Comparison of ENCODE assay signal across 8 cellular contexts in the genomic region with DNA sequence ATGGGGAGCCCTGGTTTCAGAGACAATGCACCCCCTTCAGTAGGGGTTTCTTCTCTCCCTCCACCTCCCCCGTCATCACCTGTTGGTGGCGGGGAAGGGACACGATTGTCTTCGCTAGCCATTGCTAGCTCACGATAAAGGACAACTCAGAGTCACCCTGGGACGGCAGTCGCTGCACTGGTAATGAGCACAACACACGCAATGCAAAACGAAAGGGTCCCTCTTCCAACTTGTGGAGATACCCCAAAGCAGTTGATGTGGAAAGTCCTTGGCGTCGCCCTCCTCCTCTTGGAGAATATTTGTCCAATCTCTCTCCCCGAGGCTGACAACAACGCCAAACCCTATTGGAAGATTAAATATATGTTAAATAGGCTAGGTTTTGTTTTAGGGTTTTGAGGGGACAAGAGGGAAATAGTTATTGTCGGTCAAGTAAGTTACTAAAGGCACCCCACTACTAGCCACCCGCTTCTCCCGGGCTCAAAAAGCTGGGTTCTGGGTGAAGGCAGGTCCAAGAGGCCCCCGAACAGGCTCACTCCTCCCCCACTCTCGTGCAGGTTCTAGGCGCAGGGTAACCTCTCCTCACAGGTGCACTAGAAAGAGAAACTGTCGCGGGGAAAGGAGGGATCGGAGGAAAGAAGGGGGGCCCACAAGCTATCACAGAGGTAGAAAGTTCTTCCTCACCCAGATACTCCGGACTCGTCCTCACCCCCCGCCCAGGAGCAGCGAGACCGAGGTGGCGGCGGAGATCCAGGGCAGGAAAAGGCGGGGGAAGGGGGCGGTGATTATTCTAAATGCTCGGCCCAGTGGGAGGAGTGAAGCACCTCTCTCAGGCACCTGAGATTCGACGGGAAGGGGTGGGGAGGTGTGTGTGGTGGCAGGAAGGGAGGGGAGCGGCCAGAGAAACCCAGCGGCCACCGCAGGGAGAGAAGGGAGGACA. TPM values are rescaled to one million over a fixed set of nuclear protein-coding genes. Genes with fewer than 3 reads are reported as not detected.
DNase-seq lines count a peak whose midpoint lies in the region; ATAC-seq and TF ChIP-seq lines count a peak whose summit lies in the region.

A gene with protein sequence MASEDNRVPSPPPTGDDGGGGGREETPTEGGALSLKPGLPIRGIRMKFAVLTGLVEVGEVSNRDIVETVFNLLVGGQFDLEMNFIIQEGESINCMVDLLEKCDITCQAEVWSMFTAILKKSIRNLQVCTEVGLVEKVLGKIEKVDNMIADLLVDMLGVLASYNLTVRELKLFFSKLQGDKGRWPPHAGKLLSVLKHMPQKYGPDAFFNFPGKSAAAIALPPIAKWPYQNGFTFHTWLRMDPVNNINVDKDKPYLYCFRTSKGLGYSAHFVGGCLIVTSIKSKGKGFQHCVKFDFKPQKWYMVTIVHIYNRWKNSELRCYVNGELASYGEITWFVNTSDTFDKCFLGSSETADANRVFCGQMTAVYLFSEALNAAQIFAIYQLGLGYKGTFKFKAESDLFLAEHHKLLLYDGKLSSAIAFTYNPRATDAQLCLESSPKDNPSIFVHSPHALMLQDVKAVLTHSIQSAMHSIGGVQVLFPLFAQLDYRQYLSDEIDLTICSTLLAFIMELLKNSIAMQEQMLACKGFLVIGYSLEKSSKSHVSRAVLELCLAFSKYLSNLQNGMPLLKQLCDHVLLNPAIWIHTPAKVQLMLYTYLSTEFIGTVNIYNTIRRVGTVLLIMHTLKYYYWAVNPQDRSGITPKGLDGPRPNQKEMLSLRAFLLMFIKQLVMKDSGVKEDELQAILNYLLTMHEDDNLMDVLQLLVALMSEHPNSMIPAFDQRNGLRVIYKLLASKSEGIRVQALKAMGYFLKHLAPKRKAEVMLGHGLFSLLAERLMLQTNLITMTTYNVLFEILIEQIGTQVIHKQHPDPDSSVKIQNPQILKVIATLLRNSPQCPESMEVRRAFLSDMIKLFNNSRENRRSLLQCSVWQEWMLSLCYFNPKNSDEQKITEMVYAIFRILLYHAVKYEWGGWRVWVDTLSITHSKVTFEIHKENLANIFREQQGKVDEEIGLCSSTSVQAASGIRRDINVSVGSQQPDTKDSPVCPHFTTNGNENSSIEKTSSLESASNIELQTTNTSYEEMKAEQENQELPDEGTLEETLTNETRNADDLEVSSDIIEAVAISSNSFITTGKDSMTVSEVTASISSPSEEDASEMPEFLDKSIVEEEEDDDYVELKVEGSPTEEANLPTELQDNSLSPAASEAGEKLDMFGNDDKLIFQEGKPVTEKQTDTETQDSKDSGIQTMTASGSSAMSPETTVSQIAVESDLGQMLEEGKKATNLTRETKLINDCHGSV (N-terminal part only) (minus strand): TSS at position 764 of the 937 bp plus-strand sequence. CDS start 642 bp downstream, at position 122.

- no peak for TF ChIP-seq EP300 in transverse colon (IDR thresholded peaks at IDR 0.05; ENCODE audit: low read depth)

- in situ Hi-C loops in transverse colon (cut with MboI; ENCODE audit: low pct_ligation_motif_present in 1 of 4, low pct_unique_long_range_greater_than_20kb in 1 of 4, low sequenced_read_pairs in 3 of 4), result no loop called here

- TF ChIP-seq CTCF in GM10266 (IDR thresholded peaks at IDR 0.05; ENCODE audit: control insufficient read depth, insufficient read depth, low read depth, missing control alignments), result peak; percentile 31
- no peak for TF ChIP-seq CTCF in heart left ventricle (IDR thresholded peaks at IDR 0.05)
- TF ChIP-seq CTCF in transverse colon (IDR thresholded peaks at IDR 0.05), result no peak

- H3K4me1 ChIP-seq in heart left ventricle (peaks cover 0 to 25% (median 17%) of the 10 kb centered on the region in 12 donors), transverse colon (peaks cover 3 to 27% (median 15%) of the 10 kb centered on the region in 4 donors)

- H3K27ac ChIP-seq in heart left ventricle (peak within 1 kb of the TSS; percentile 74 to 95 (median 89)), transverse colon (peak within 1 kb of the TSS; percentile 98 to 99 (median 99))

- H3K27me3 ChIP-seq in heart left ventricle (no peaks in the 10 kb centered on the region), transverse colon (no peaks in the 10 kb centered on the region)

- TF ChIP-seq POLR2A in heart left ventricle (IDR thresholded peaks at IDR 0.05) (no peak), transverse colon (IDR thresholded peaks at IDR 0.05) (no peak)

- DNase-seq in GM10266 (ENCODE audit: extremely low spot score), result peak; percentile 81
- DNase-seq in NCI-H128 (lab: John Stamatoyannopoulos, UW; ENCODE audit: unreplicated experiment), result peak; percentile 57
- DNase-seq in T follicular helper cell (ENCODE audit: low read depth), result peak; percentile 78
- DNase-seq in activated naive CD8-positive, alpha-beta T cell treated with anti-CD3 and anti-CD28 coated beads, Interleukin-2, amount 50 U/mL, for 16 hours (ENCODE audit: low read depth, low spot score), result peak; percentile 59
- peak; percentile 66 to 81 (median 73) for DNase-seq in heart left ventricle
- peak; percentile 63 for DNase-seq in pons (ENCODE audit: low spot score)
- DNase-seq in transverse colon, result peak; percentile 91

- H3K36me3 ChIP-seq in heart left ventricle (peaks cover 0 to 4% (median 0%) of the 10 kb centered on the region in 9 donors), transverse colon (no peaks in the 10 kb centered on the region)

- H3K9me3 ChIP-seq in heart left ventricle (peaks cover 0 to 3% (median 0%) of the 10 kb centered on the region in 12 donors), transverse colon (no peaks in the 10 kb centered on the region)

- intact Hi-C loops in heart left ventricle (cut with DNase I) (loop anchor here in 1 of 10 donors (5.0 kb wide), 1 partner anchor 83 kb away; the partner anchor contains the start of gene RPS3A), transverse colon (cut with DNase I; ENCODE audit: low total_unique reads) (no loop called here)

- ATAC-seq in HG02759 (IDR thresholded peaks at IDR 0.05; ENCODE audit: unreplicated experiment) (peak; percentile 71), heart left ventricle (peak; percentile 66 to 86 (median 82))

- WGBS in heart left ventricle, 4 donors, result 0 to 1% (median 1%) methylated on average over 37 of the region's 37 CpGs
- 1% methylated on average over 37 of the region's 37 CpGs; no CpG with 5 or more reads in 1 of the 2 donors for WGBS in transverse colon (ENCODE audit: low coverage in 1 of 2), 2 donors

- peak within 1 kb of the TSS; percentile 84 to 100 (median 98) for H3K4me3 ChIP-seq in heart left ventricle
- peak within 1 kb of the TSS; percentile 89 to 100 (median 92) for H3K4me3 ChIP-seq in transverse colon

RNA-seq across cellular contexts. Expression of the gene that starts here (rescaled TPM):
- total RNA-seq in heart left ventricle (10 to 100 TPM; 16.7 to 35.1 (median 25.6) TPM), transverse colon (100 to 1,000 TPM in 3 of 4 donors, 10 to 100 TPM in 1; 82.7 to 125 (median 112) TPM)
- 1 to 10 TPM; 6.5 to 9.7 TPM for polyA plus RNA-seq in heart left ventricle

Comparison
In these comparisons a context has a peak if more than half of its experiments do, and no peak if none do; other contexts are left out.
1. Peak in every context shown above with its lines: DNase-seq, ATAC-seq, H3K4me3 ChIP-seq and H3K27ac ChIP-seq.